8 cellular contexts compared by ENCODE assay signal in the genomic region with DNA sequence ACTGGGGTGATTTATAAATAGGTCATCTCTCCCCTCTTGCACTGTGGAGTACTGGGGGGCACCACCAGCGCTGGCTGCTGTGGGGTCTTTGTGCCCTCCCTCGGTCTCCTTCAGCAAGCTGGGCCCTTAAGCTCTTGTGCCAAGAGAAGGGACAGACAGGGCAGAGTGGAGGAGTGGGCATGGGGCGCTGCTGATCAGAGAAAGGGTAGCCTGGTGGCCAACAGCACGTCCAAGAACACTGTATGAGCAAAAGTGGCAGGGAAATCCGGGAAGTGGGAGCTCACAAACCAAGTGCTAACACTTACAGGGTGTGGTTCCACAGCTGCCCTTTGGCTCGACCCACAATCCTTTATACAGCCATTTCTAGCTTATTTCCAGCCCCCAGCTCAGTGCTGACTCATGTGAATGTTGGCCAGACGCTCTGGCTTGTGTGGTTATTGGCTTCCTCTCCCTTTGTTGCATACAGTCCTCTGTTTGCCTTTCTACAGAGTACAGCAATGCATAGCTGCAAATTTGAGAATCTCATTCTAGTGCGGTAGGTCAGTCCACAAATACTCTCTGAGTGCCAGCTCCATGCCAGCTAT.
DNase-seq lines count a peak whose midpoint lies in the region; TF ChIP-seq lines count a peak whose summit lies in the region.
"Had no signal": no experiment of that assay in that cellular context is flagged by ENCODE, and none has a peak within 500 bp of the region (broad histone marks: within the 10 kb centered on the region; RNA-seq: fewer than 3 reads in every experiment).

No MANE protein-coding gene starts in this region.

- no peaks in the 10 kb centered on the region for H3K9me3 ChIP-seq in skeletal muscle tissue (ENCODE audit: control insufficient read depth in 3 of 3, low read length in 3 of 3)

- H3K4me3 ChIP-seq in fibroblast of villous mesenchyme (ENCODE audit: low read depth, low read length) = no peak overlapping the region
- H3K4me3 ChIP-seq in skeletal muscle tissue (ENCODE audit: low read length in 3 of 3) = peak overlapping the region in 1 of 3 donors; percentile 22

- peak; percentile 97 for DNase-seq in HT1080 (ENCODE audit: low read depth)
- peak; percentile 94 for DNase-seq in RPMI7951 (ENCODE audit: low read depth)
- peak; percentile 12 for DNase-seq in fibroblast of villous mesenchyme (ENCODE audit: low read depth)
- DNase-seq in stimulated activated naive CD4-positive, alpha-beta T cell (lab: John Stamatoyannopoulos, UW) = no peak
- DNase-seq in activated T-cell treated with anti-CD3 and anti-CD28 coated beads, Interleukin-2, amount 50 U/mL, for 1 hour = no peak
- DNase-seq in stimulated activated CD4-positive, alpha-beta T cell treated with anti-CD3 and anti-CD28 coated beads, Interleukin-15, amount 100 ng/mL, for 24 hours = no peak
- DNase-seq: activated T-cell treated with anti-CD3 and anti-CD28 coated beads, Interleukin-2, amount 50 U/mL, for 48 hours had no signal

- no peak overlapping the region for H3K9ac ChIP-seq in skeletal muscle tissue (ENCODE audit: low read depth in 1 of 3, low read length in 3 of 3)

- H3K4me1 ChIP-seq in skeletal muscle tissue (ENCODE audit: control insufficient read depth in 3 of 3, insufficient read depth in 3 of 3, low read length in 3 of 3) = peaks cover 7 to 15% (median 9%) of the 10 kb centered on the region in 3 donors

- no peaks in the 10 kb centered on the region for H3K27me3 ChIP-seq in skeletal muscle tissue (ENCODE audit: control insufficient read depth in 3 of 3, insufficient read depth in 3 of 3, low read length in 3 of 3)

- no peaks in the 10 kb centered on the region for H3K36me3 ChIP-seq in skeletal muscle tissue (ENCODE audit: control insufficient read depth in 3 of 3, insufficient read depth in 3 of 3, low read length in 3 of 3)

- TF ChIP-seq CTCF in fibroblast of villous mesenchyme (IDR thresholded peaks at IDR 0.05; ENCODE audit: insufficient read depth, low read depth, low read length) = no peak

- peak overlapping the region; percentile 50 for H3K27ac ChIP-seq in skeletal muscle tissue (ENCODE audit: low read depth, low read length)

Comparison
In these comparisons a context has a peak if more than half of its experiments do, and no peak if none do; other contexts are left out.
1. DNase-seq: peak in HT1080 (single experiment), RPMI7951 (single experiment) and fibroblast of villous mesenchyme (single experiment); none in stimulated activated naive CD4-positive, alpha-beta T cell (0 of 6), activated T-cell treated with anti-CD3 and anti-CD28 coated beads, Interleukin-2, amount 50 U/mL, for 1 hour (single experiment) and stimulated activated CD4-positive, alpha-beta T cell treated with anti-CD3 and anti-CD28 coated beads, Interleukin-15, amount 100 ng/mL, for 24 hours (single experiment).